In the genomic region with DNA sequence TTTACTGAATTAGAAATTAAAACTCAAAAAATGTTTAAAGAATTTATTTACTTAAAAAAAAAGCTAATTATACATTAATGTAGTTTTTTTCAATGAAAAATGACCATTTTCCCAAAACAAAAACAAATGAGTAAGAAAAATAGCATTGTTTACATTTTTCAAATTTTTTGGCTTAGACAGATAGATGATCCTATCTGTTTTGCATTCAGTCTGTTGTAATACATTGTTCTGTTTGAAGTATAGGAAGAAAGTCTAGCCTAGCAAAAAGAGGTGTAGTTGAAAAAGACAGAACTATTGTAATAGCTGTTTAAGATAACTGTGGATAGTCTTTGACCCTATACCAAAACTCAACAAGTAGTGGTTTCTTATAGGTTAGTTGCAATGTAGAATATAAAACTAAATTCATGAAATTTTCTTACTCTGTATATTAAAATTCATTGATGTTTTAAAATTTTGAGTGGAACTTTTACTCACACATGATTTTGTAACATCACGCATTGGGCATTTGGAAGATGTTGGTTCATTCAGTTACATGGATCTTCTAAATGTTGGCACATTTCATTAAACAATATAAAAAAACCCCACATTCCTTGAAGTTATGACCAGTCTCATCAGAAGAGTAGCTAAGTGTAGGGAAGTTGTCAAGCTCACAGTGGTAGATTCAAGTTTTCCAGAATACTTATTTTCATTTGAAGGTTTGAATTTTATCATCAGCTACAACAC, we compare ENCODE assay signal across 15 cellular contexts.
DNase-seq lines count a peak whose midpoint lies in the region; ATAC-seq and TF ChIP-seq lines count a peak whose summit lies in the region.
"Had no signal": no experiment of that assay in that cellular context is flagged by ENCODE, and none has a peak within 500 bp of the region (broad histone marks: within the 10 kb centered on the region; RNA-seq: fewer than 3 reads in every experiment).

No MANE protein-coding gene starts in this region.

- no peak overlapping the region for H3K4me3 ChIP-seq in CD8-positive, alpha-beta T cell (ENCODE audit: low read depth, low read length)
- H3K4me3 ChIP-seq in mesodermal cell (ENCODE audit: extremely low read depth, insufficient read depth, low read length, poor library complexity, severe bottlenecking) = no peak overlapping the region
- H3K4me3 ChIP-seq: coronary artery had no signal

- CTCF ChIA-PET in CD8-positive, alpha-beta T cell (lab: Charles Lee) = interaction anchor here (0.8 to 1.6 kb wide), 3 partner anchors 11 to 28 kb away, joined by 3 to 6 read pairs (median 3); no protein-coding TSS in a partner anchor

- peaks cover 64% of the 10 kb centered on the region for H3K4me1 ChIP-seq in CD8-positive, alpha-beta T cell (ENCODE audit: insufficient read depth, low read length)
- H3K4me1 ChIP-seq in mesodermal cell (ENCODE audit: control insufficient read depth, insufficient read depth, low read length, poor library complexity, severe bottlenecking) = peaks cover 55% of the 10 kb centered on the region

- H3K27me3 ChIP-seq in CD8-positive, alpha-beta T cell (ENCODE audit: insufficient read depth, low read length) = no peaks in the 10 kb centered on the region

- no peaks in the 10 kb centered on the region for H3K9me3 ChIP-seq in CD8-positive, alpha-beta T cell (ENCODE audit: low read length)
- H3K9me3 ChIP-seq in mesodermal cell (ENCODE audit: control insufficient read depth, low read length) = no peaks in the 10 kb centered on the region

- no peak for TF ChIP-seq CTCF in CD8-positive, alpha-beta T cell (IDR thresholded peaks at IDR 0.05)
- TF ChIP-seq CTCF in HFFc6 (IDR thresholded peaks at IDR 0.05) = no peak
- TF ChIP-seq CTCF in endothelial cell (IDR thresholded peaks at IDR 0.05; ENCODE audit: unreplicated experiment) = no peak

- no peak overlapping the region for H3K27ac ChIP-seq in CD8-positive, alpha-beta T cell (ENCODE audit: low read depth, low read length)
- H3K27ac ChIP-seq in mesodermal cell (ENCODE audit: low read depth, low read length, severe bottlenecking) = peak overlapping the region; percentile 41
- H3K27ac ChIP-seq: coronary artery, VCaP had no signal

- POLR2A ChIA-PET in CD8-positive, alpha-beta T cell (lab: Charles Lee) = interaction anchor here (2.2 kb wide), 1 partner anchor 10 kb away, joined by 9 read pairs; no protein-coding TSS in a partner anchor

- DNase-seq in CD8-positive, alpha-beta T cell = no peak
- DNase-seq in HFFc6 (no peak), endothelial cell (ENCODE audit: low spot score) (no peak)
- DNase-seq: NCI-H1105 treated with DMSO at 0.1 percent for 48 hours, NCI-H345, retina had no signal

- H3K27ac Mint-ChIP-seq in CD8-positive, alpha-beta T cell = peak overlapping the region; percentile 83
- peak overlapping the region; percentile 55; the same call in 1 of the 2 replicates for H3K27ac Mint-ChIP-seq in HFFc6
- peak overlapping the region; percentile 84 for H3K27ac Mint-ChIP-seq in activated naive CD8-positive, alpha-beta T cell
- no peak overlapping the region for H3K27ac Mint-ChIP-seq in endothelial cell (ENCODE audit: unreplicated experiment)
- H3K27ac Mint-ChIP-seq: type B pancreatic cell had no signal

- peaks cover 20% of the 10 kb centered on the region for H3K36me3 ChIP-seq in CD8-positive, alpha-beta T cell (ENCODE audit: insufficient read depth, low read length)
- H3K36me3 ChIP-seq in mesodermal cell (ENCODE audit: control insufficient read depth, insufficient read depth, low read length) = peaks cover 3% of the 10 kb centered on the region

- peaks cover 87% of the 10 kb centered on the region for H3K4me1 Mint-ChIP-seq in CD8-positive, alpha-beta T cell (ENCODE audit: low read depth)
- H3K4me1 Mint-ChIP-seq in HFFc6 (ENCODE audit: low read depth) (peaks cover 95% of the 10 kb centered on the region), endothelial cell (ENCODE audit: unreplicated experiment) (peaks cover 9% of the 10 kb centered on the region)
- peaks cover 87% of the 10 kb centered on the region for H3K4me1 Mint-ChIP-seq in activated naive CD8-positive, alpha-beta T cell (ENCODE audit: low read depth)

- no peaks in the 10 kb centered on the region for H3K27me3 Mint-ChIP-seq in CD8-positive, alpha-beta T cell (ENCODE audit: low read depth)
- no peaks in the 10 kb centered on the region for H3K27me3 Mint-ChIP-seq in HFFc6 (ENCODE audit: insufficient read depth)
- H3K27me3 Mint-ChIP-seq in activated naive CD8-positive, alpha-beta T cell = no peaks in the 10 kb centered on the region
- no peaks in the 10 kb centered on the region for H3K27me3 Mint-ChIP-seq in endothelial cell (ENCODE audit: unreplicated experiment)
- H3K27me3 Mint-ChIP-seq: type B pancreatic cell had no signal

- intact Hi-C loops in CD8-positive, alpha-beta T cell (cut with DNase I, micrococcal nuclease) = loop anchor here in 1 of 2 experiments (5.0 kb wide), 1 partner anchor 52 kb away; no protein-coding TSS in a partner anchor

- H3K4me3 Mint-ChIP-seq in CD8-positive, alpha-beta T cell = no peak overlapping the region
- H3K4me3 Mint-ChIP-seq in HFFc6 (no peak overlapping the region), endothelial cell (ENCODE audit: unreplicated experiment) (no peak overlapping the region)
- peak overlapping the region; percentile 17 for H3K4me3 Mint-ChIP-seq in activated naive CD8-positive, alpha-beta T cell
- H3K4me3 Mint-ChIP-seq: type B pancreatic cell had no signal

- no peaks in the 10 kb centered on the region for H3K9me3 Mint-ChIP-seq in CD8-positive, alpha-beta T cell
- H3K9me3 Mint-ChIP-seq in HFFc6 (no peaks in the 10 kb centered on the region), endothelial cell (ENCODE audit: unreplicated experiment) (no peaks in the 10 kb centered on the region)
- no peaks in the 10 kb centered on the region for H3K9me3 Mint-ChIP-seq in activated naive CD8-positive, alpha-beta T cell (ENCODE audit: low read depth)
- H3K9me3 Mint-ChIP-seq: type B pancreatic cell had no signal

- WGBS in mesodermal cell (ENCODE audit: insufficient coverage in 2 of 2), 2 experiments = no CpG with 5 or more reads among the region's 1 CpG

- H3K36me3 Mint-ChIP-seq in CD8-positive, alpha-beta T cell = peaks cover 69% of the 10 kb centered on the region
- H3K36me3 Mint-ChIP-seq in HFFc6 (ENCODE audit: low read depth) (peaks cover 27% of the 10 kb centered on the region), endothelial cell (ENCODE audit: low read depth, unreplicated experiment) (peaks cover 5% of the 10 kb centered on the region)
- peaks cover 14% of the 10 kb centered on the region for H3K36me3 Mint-ChIP-seq in activated naive CD8-positive, alpha-beta T cell

- ATAC-seq in CD8-positive, alpha-beta T cell = no peak
- no peak for ATAC-seq in GM18909 (IDR thresholded peaks at IDR 0.05; ENCODE audit: poor library complexity, unreplicated experiment)
- no peak for ATAC-seq in HG03439 (IDR thresholded peaks at IDR 0.05; ENCODE audit: unreplicated experiment)
- ATAC-seq in GM18868 (IDR thresholded peaks at IDR 0.05; ENCODE audit: unreplicated experiment) = no peak
- ATAC-seq: left lobe of liver had no signal
